19 cellular contexts compared by ENCODE assay signal in the genomic region with DNA sequence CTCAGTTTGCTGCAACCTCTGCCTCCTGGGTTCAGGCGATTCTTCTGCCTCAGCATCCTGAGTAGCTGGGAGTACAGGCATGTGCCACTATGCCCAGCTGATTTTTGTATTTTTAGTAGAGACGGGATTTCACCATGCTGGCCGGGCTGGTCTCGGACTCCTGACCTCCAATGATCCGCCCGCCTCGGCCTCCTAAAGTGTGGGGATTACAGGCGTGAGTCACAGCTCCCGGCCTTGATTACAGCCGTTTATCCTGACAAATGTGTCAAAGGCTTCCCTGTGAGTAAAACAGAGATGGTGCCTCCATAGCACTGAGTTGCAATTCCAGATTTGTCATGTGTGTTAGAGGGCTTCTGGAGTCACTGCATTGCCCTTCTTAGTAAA.
DNase-seq lines count a peak whose midpoint lies in the region; ATAC-seq and TF ChIP-seq lines count a peak whose summit lies in the region.
"Had no signal": no experiment of that assay in that cellular context is flagged by ENCODE, and none has a peak within 500 bp of the region (broad histone marks: within the 10 kb centered on the region; RNA-seq: fewer than 3 reads in every experiment).

No MANE protein-coding gene starts in this region.

- no peaks in the 10 kb centered on the region for H3K36me3 ChIP-seq in skeletal muscle satellite cell (ENCODE audit: insufficient read depth, low read length)
- H3K36me3 ChIP-seq: lower lobe of right lung, neural progenitor cell, tibial nerve had no signal

- peak overlapping the region; percentile 31 for H3K4me3 Mint-ChIP-seq in T-helper 17 cell
- H3K4me3 Mint-ChIP-seq: activated naive CD4-positive, alpha-beta T cell treated with anti-CD3 and anti-CD28 coated beads, Interleukin-2, amount 50 U/mL, for 24 hours; neural progenitor cell had no signal

- DNase-seq in HT1080 (ENCODE audit: low read depth) = peak; percentile 34
- DNase-seq in T-helper 17 cell = no peak
- no peak for DNase-seq in foreskin keratinocyte
- no peak for DNase-seq in NCI-H1694 treated with DMSO at 0.1 percent for 48 hours (lab: John Stamatoyannopoulos, UW)
- no peak for DNase-seq in RPMI8226
- no peak for DNase-seq in activated CD4-positive, CD25-positive, alpha-beta regulatory T cell (lab: John Stamatoyannopoulos, UW)
- DNase-seq: activated CD4-positive, CD25-positive, alpha-beta regulatory T cell treated with anti-CD3 and anti-CD28 coated beads, Interleukin-2, amount 50 U/mL, for 72 hours; DND-41; lower lobe of right lung; NCI-H2081 treated with DMSO at 0.1 percent for 48 hours; NCI-H69 had no signal

- no peak overlapping the region for H3K9ac ChIP-seq in skeletal muscle satellite cell (ENCODE audit: low read depth, low read length)
- H3K9ac ChIP-seq: neural progenitor cell had no signal

- no peak for TF ChIP-seq CTCF in foreskin keratinocyte (conservative IDR thresholded peaks at IDR 0.05)

- ATAC-seq in T-helper 17 cell (no peak), foreskin keratinocyte (peak; percentile 27), GM18873 (IDR thresholded peaks at IDR 0.05; ENCODE audit: low FRiP score, unreplicated experiment) (no peak)
- ATAC-seq: lower lobe of right lung, sciatic nerve had no signal

- H3K27ac Mint-ChIP-seq in T-helper 17 cell = no peak overlapping the region
- H3K27ac Mint-ChIP-seq: activated naive CD4-positive, alpha-beta T cell treated with anti-CD3 and anti-CD28 coated beads, Interleukin-2, amount 50 U/mL, for 24 hours; neural progenitor cell had no signal

- H3K27me3 Mint-ChIP-seq in T-helper 17 cell = no peaks in the 10 kb centered on the region
- H3K27me3 Mint-ChIP-seq: activated naive CD4-positive, alpha-beta T cell treated with anti-CD3 and anti-CD28 coated beads, Interleukin-2, amount 50 U/mL, for 24 hours had no signal

- peaks cover 18% of the 10 kb centered on the region for H3K4me1 Mint-ChIP-seq in T-helper 17 cell

- peak overlapping the region; percentile 44 for H3K4me2 ChIP-seq in skeletal muscle satellite cell (ENCODE audit: low read length)
- H3K4me2 ChIP-seq: neural progenitor cell had no signal

- peaks cover 2% of the 10 kb centered on the region for H3K27me3 ChIP-seq in foreskin keratinocyte
- H3K27me3 ChIP-seq in skeletal muscle satellite cell (ENCODE audit: control insufficient read depth, insufficient read depth, low read length) = peaks cover 6% of the 10 kb centered on the region
- H3K27me3 ChIP-seq: neural progenitor cell, tibial nerve had no signal

- no peak overlapping the region for H3K4me3 ChIP-seq in skeletal muscle satellite cell (ENCODE audit: low read length)
- H3K4me3 ChIP-seq: lower lobe of right lung, neural progenitor cell, tibial nerve had no signal

- no peak overlapping the region for H3K27ac ChIP-seq in foreskin keratinocyte
- H3K27ac ChIP-seq: C4-2B, lower lobe of right lung, neural progenitor cell, RWPE1, tibial nerve had no signal

- H3K4me1 ChIP-seq in foreskin keratinocyte (peaks cover 7% of the 10 kb centered on the region), skeletal muscle satellite cell (ENCODE audit: control insufficient read depth, insufficient read depth, low read length) (peaks cover 16% of the 10 kb centered on the region)
- H3K4me1 ChIP-seq: lower lobe of right lung had no signal

- H3K36me3 Mint-ChIP-seq in T-helper 17 cell (ENCODE audit: low read depth) = peaks cover under 1% of the 10 kb centered on the region
- H3K36me3 Mint-ChIP-seq: activated naive CD4-positive, alpha-beta T cell treated with anti-CD3 and anti-CD28 coated beads, Interleukin-2, amount 50 U/mL, for 24 hours; neural progenitor cell had no signal

- H3K9me3 ChIP-seq in T-helper 17 cell (ENCODE audit: control insufficient read depth, low read length, poor library complexity, severe bottlenecking) = no peaks in the 10 kb centered on the region
- H3K9me3 ChIP-seq in skeletal muscle satellite cell (replicated peaks; ENCODE audit: low read length) = no peaks in the 10 kb centered on the region
- H3K9me3 ChIP-seq: lower lobe of right lung, tibial nerve had no signal
